8 cellular contexts compared by ENCODE assay signal in the genomic region with DNA sequence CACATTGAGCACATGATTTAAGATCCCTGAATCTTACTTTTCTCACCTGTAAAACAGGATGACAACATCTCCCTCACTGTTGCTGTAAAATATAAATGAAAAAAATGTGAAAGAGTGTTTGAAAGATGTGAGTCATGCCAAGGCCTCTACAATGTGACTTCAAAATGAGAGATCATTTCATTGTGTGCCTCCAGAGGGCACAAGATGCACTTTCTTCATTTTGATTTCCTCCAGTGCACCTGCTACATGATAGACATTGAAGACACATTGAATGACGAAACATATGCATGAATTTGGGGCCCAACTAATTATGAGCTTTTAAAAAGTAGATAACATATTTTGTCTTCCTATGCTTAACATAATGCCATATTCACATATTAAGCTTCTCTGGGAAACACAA.
DNase-seq lines count a peak whose midpoint lies in the region; ATAC-seq, FAIRE-seq and TF ChIP-seq lines count a peak whose summit lies in the region.
"Had no signal": no experiment of that assay in that cellular context is flagged by ENCODE, and none has a peak within 500 bp of the region (broad histone marks: within the 10 kb centered on the region; RNA-seq: fewer than 3 reads in every experiment).

No MANE protein-coding gene starts in this region.

- ATAC-seq in K562, result peak; percentile 54; the same call in 2 of the 3 replicates
- ATAC-seq in mucosa of descending colon, result peak; percentile 55
- ATAC-seq in HG03342 (IDR thresholded peaks at IDR 0.05; ENCODE audit: unreplicated experiment), result no peak

- intact Hi-C loops in K562 (cut with micrococcal nuclease), result loop anchor here (5.0 kb wide), 1 partner anchor 231 kb away; a partner anchor contains a TSS
- intact Hi-C loops in mucosa of descending colon (cut with DNase I, micrococcal nuclease), result no loop called here
- intact Hi-C loops in colonic mucosa (cut with DNase I), result no loop called here

- 43% methylated on average over 1 of the region's 1 CpG for WGBS in K562 (ENCODE audit: insufficient coverage, low coverage, missing lambda C conversion rate)

- peaks cover 58% of the 10 kb centered on the region for H3K4me1 ChIP-seq in Loucy (ENCODE audit: insufficient read depth, low read length, poor library complexity, severe bottlenecking)
- H3K4me1 ChIP-seq in K562 (replicated peaks in 1 of 2; ENCODE audit: control insufficient read depth in 2 of 2, insufficient read depth in 2 of 2, low read length in 2 of 2), result peaks cover 4 to 22% of the 10 kb centered on the region in 2 experiments; a peak in 4 of 5 replicates
- H3K4me1 ChIP-seq in mucosa of descending colon (ENCODE audit: low read depth), result no peaks in the 10 kb centered on the region
- H3K4me1 ChIP-seq in colonic mucosa, result no peaks in the 10 kb centered on the region

- peaks cover 20% of the 10 kb centered on the region; the same call in 1 of the 2 replicates for H3F3A ChIP-seq in Loucy (ENCODE audit: low read depth)

- peak; percentile 15 for FAIRE-seq in K562 (lab: Jason Lieb, UNC)

- H3K27ac ChIP-seq in K562 (ENCODE audit: extremely low read depth, low read depth, low read length) (no peak overlapping the region; the same call in 2 of the 3 replicates), colonic mucosa (no peak overlapping the region)
- H3K27ac ChIP-seq: HL-60 had no signal

- H3K79me2 ChIP-seq in Loucy (ENCODE audit: insufficient read depth, low read length) (no peaks in the 10 kb centered on the region), K562 (ENCODE audit: control insufficient read depth, insufficient read depth, low read length) (no peaks in the 10 kb centered on the region)

- no peaks in the 10 kb centered on the region for H3K36me3 ChIP-seq in Loucy (ENCODE audit: insufficient read depth, low read length)
- no peaks in the 10 kb centered on the region for H3K36me3 ChIP-seq in K562 (ENCODE audit: control insufficient read depth, insufficient read depth, low read length)
- H3K36me3 ChIP-seq in mucosa of descending colon (ENCODE audit: low read depth), result no peaks in the 10 kb centered on the region
- no peaks in the 10 kb centered on the region for H3K36me3 ChIP-seq in colonic mucosa

- no peaks in the 10 kb centered on the region for H3K9me2 ChIP-seq in Loucy (replicated peaks; ENCODE audit: low read depth, low read length)

- no peak overlapping the region for H2AFZ ChIP-seq in Loucy (ENCODE audit: low read length)
- no peak overlapping the region for H2AFZ ChIP-seq in K562 (ENCODE audit: low read depth, low read length)

- peaks cover 3% of the 10 kb centered on the region; the same call in 1 of the 2 replicates for H3K9me3 ChIP-seq in Loucy (ENCODE audit: insufficient read depth, low read depth, low read length)
- no peaks in the 10 kb centered on the region; the same call in 1 of the 2 replicates for H3K9me3 ChIP-seq in K562 (replicated peaks; ENCODE audit: control insufficient read depth, insufficient read depth, low read depth, low read length)
- H3K9me3 ChIP-seq in mucosa of descending colon, result no peaks in the 10 kb centered on the region
- H3K9me3 ChIP-seq in colonic mucosa, result no peaks in the 10 kb centered on the region

- no peak for TF ChIP-seq POLR2A in K562 (conservative IDR thresholded peaks at IDR 0.05)

- TF ChIP-seq CTCF in Loucy (conservative IDR thresholded peaks at IDR 0.05; ENCODE audit: low read length) (peak; percentile 67), K562 (IDR thresholded peaks at IDR 0.05 in 2 of 3, conservative IDR thresholded peaks at IDR 0.05 in 1 of 3; ENCODE audit: insufficient read depth in 2 of 3, low read depth in 1 of 3, low read length in 3 of 3) (peak; percentile 34 to 63 (median 56); a peak in 5 of 6 replicates), mucosa of descending colon (IDR thresholded peaks at IDR 0.05) (no peak), colonic mucosa (IDR thresholded peaks at IDR 0.05) (no peak)

- POLR2A ChIA-PET in K562 (lab: Yijun Ruan, JAX), result no interaction called here

- DNase-seq in GM03348 (ENCODE audit: low spot score), result peak; percentile 19
- DNase-seq in K562 (ENCODE audit: extremely low read depth in 1 of 4, low spot score in 3 of 4), result peak; percentile 35 to 51 (median 44)
- DNase-seq in mucosa of descending colon, result no peak
- no peak for DNase-seq in colonic mucosa
- DNase-seq in SK-N-DZ (ENCODE audit: low spot score), result no peak

- in situ Hi-C loops in K562 (cut with MboI), result no loop called here

- no peaks in the 10 kb centered on the region for H3K9me1 ChIP-seq in K562 (ENCODE audit: control insufficient read depth, insufficient read depth, low read length)

- H3K9ac ChIP-seq in Loucy (ENCODE audit: low read depth, low read length, poor library complexity, severe bottlenecking) (no peak overlapping the region), K562 (ENCODE audit: insufficient read depth in 1 of 2, low read depth in 2 of 2, low read length in 2 of 2) (no peak overlapping the region), colonic mucosa (ENCODE audit: low read depth in 2 of 2, low read length in 2 of 2) (no peak overlapping the region)

- H3K27me3 ChIP-seq in Loucy (ENCODE audit: insufficient read depth, low read length, poor library complexity, severe bottlenecking) (no peaks in the 10 kb centered on the region), K562 (ENCODE audit: control insufficient read depth in 2 of 2, insufficient read depth in 2 of 2, low read length in 2 of 2) (no peaks in the 10 kb centered on the region), colonic mucosa (no peaks in the 10 kb centered on the region)

- no peak overlapping the region for H3K4me2 ChIP-seq in Loucy (ENCODE audit: low read depth, low read length, poor library complexity, severe bottlenecking)
- no peak overlapping the region for H3K4me2 ChIP-seq in K562 (ENCODE audit: insufficient read depth, low read length)

- TF ChIP-seq EP300 in K562 (IDR thresholded peaks at IDR 0.05; ENCODE audit: low read length), result no peak

- CTCF ChIA-PET in K562 (lab: Yijun Ruan, JAX; ENCODE audit: low intra/inter-chr PET ratio), result no interaction called here

- TF ChIP-seq RAD21 in K562 (CRISPR knock-in tag; conservative IDR thresholded peaks at IDR 0.05 in 1 of 2, IDR thresholded peaks at IDR 0.05 in 1 of 2), result peak; percentile 47 to 60

- H4K20me1 ChIP-seq in Loucy (ENCODE audit: insufficient read depth, low read length, poor library complexity, severe bottlenecking) (no peaks in the 10 kb centered on the region), K562 (replicated peaks; ENCODE audit: control insufficient read depth, insufficient read depth, low read length) (no peaks in the 10 kb centered on the region)

- no TSS peak for BruUV-seq in K562 (replicated peaks; lab: Mats Ljungman, UMichigan)

- H3K4me3 ChIP-seq in Loucy (ENCODE audit: low read length, poor library complexity, severe bottlenecking), result no peak overlapping the region
- H3K4me3 ChIP-seq in K562, result no peak overlapping the region
- no peak overlapping the region for H3K4me3 ChIP-seq in mucosa of descending colon
- no peak overlapping the region for H3K4me3 ChIP-seq in colonic mucosa

TF ChIP-seq in K562, 482 proteins besides CTCF, POLR2A, EP300 and RAD21 (continues in another document):
- TF ChIP-seq ESRRB (CRISPR knock-in tag; IDR thresholded peaks at IDR 0.05; ENCODE audit: borderline replicate concordance) (no peak), ARID2 (IDR thresholded peaks at IDR 0.05) (no peak), KDM1A (IDR thresholded peaks at IDR 0.05) (peak in 1 of 2 experiments; percentile 30; a peak in 1 of 4 replicates), MXI1 (IDR thresholded peaks at IDR 0.05; ENCODE audit: low read depth, low read length) (no peak), CEBPB (tag; IDR thresholded peaks at IDR 0.05) (0 out of 2 replicates have a peak, but pooled peaks have one; percentile 13), MYBL2 (IDR thresholded peaks at IDR 0.05; ENCODE audit: low read depth) (peak; percentile 38; the same call in 1 of the 2 replicates), MYBL2 (CRISPR knock-in tag; IDR thresholded peaks at IDR 0.05; ENCODE audit: borderline replicate concordance) (no peak), TBL1XR1 (IDR thresholded peaks at IDR 0.05; ENCODE audit: low read length in 2 of 2) (no peak)
- TF ChIP-seq, protein P1, sequence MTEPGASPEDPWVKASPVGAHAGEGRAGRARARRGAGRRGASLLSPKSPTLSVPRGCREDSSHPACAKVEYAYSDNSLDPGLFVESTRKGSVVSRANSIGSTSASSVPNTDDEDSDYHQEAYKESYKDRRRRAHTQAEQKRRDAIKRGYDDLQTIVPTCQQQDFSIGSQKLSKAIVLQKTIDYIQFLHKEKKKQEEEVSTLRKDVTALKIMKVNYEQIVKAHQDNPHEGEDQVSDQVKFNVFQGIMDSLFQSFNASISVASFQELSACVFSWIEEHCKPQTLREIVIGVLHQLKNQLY (CRISPR knock-in tag; conservative IDR thresholded peaks at IDR 0.05), result no peak
- TF ChIP-seq, protein P2, sequence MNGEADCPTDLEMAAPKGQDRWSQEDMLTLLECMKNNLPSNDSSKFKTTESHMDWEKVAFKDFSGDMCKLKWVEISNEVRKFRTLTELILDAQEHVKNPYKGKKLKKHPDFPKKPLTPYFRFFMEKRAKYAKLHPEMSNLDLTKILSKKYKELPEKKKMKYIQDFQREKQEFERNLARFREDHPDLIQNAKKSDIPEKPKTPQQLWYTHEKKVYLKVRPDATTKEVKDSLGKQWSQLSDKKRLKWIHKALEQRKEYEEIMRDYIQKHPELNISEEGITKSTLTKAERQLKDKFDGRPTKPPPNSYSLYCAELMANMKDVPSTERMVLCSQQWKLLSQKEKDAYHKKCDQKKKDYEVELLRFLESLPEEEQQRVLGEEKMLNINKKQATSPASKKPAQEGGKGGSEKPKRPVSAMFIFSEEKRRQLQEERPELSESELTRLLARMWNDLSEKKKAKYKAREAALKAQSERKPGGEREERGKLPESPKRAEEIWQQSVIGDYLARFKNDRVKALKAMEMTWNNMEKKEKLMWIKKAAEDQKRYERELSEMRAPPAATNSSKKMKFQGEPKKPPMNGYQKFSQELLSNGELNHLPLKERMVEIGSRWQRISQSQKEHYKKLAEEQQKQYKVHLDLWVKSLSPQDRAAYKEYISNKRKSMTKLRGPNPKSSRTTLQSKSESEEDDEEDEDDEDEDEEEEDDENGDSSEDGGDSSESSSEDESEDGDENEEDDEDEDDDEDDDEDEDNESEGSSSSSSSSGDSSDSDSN (IDR thresholded peaks at IDR 0.05; ENCODE audit: borderline replicate concordance in 1 of 2, low read depth in 2 of 2, low read length in 2 of 2), result no peak
- TF ChIP-seq, protein P3, sequence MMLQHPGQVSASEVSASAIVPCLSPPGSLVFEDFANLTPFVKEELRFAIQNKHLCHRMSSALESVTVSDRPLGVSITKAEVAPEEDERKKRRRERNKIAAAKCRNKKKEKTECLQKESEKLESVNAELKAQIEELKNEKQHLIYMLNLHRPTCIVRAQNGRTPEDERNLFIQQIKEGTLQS (IDR thresholded peaks at IDR 0.05), result peak; percentile 64
- TF ChIP-seq, protein P3 (CRISPR knock-in tag; conservative IDR thresholded peaks at IDR 0.05), result no peak

Comparison
In these comparisons a context has a peak if more than half of its experiments do, and no peak if none do; other contexts are left out.
1. DNase-seq: peak in GM03348 (single experiment) and K562 (4 of 4); none in mucosa of descending colon (0 of 3), colonic mucosa (single experiment) and SK-N-DZ (single experiment).
2. CTCF ChIP-seq: peak in Loucy (single experiment) and K562 (3 of 3); none in mucosa of descending colon (single experiment) and colonic mucosa (single experiment).